ENCODE assay signal across 13 cellular contexts in the genomic region with DNA sequence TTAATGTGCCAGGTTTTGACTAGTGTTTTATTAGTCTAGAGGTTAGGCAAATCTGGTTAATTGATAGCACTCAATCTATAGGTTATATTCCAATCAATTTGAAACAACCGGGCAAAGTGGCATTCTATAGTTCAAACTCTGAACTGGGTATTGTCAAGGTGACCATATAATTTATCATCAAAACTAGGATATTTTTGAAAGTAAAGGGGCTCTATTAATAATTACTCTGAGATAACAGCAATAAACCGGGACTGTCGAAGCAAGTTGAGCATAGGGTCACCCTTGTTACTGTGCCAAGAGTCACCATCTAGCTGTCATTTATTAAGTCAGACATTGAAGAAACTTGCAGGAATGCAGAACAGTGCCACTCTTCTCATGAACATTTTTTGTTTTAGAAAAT.
DNase-seq lines count a peak whose midpoint lies in the region; ATAC-seq, FAIRE-seq and TF ChIP-seq lines count a peak whose summit lies in the region.
"Had no signal": no experiment of that assay in that cellular context is flagged by ENCODE, and none has a peak within 500 bp of the region (broad histone marks: within the 10 kb centered on the region; RNA-seq: fewer than 3 reads in every experiment).

No MANE protein-coding gene starts in this region.

- H3K27me3 ChIP-seq in HCT116 (ENCODE audit: insufficient read depth, low read length) (no peaks in the 10 kb centered on the region), astrocyte (ENCODE audit: insufficient read depth, low read length) (no peaks in the 10 kb centered on the region), skeletal muscle tissue (ENCODE audit: control insufficient read depth in 3 of 3, insufficient read depth in 3 of 3, low read length in 3 of 3) (no peaks in the 10 kb centered on the region)

- intact Hi-C loops in HCT116 (cut with micrococcal nuclease): loop anchor here (5.0 kb wide), 2 partner anchors 106 to 652 kb away; partner anchors contain the start of gene ZFP36L1
- intact Hi-C loops in activated T-helper 2 cell treated with anti-CD3 and anti-CD28 coated beads, Interferon-gamma antibody, Interleukin-2, Interleukin-4, amounts not matched to agents 10 μg/mL and 5 μg/mL and 100 μg/mL, durations not matched to agents 14 hours and 24 hours and 36 hours (cut with micrococcal nuclease): no loop called here

- H4K20me1 ChIP-seq in HCT116 (ENCODE audit: insufficient read depth) (no peaks in the 10 kb centered on the region), astrocyte (ENCODE audit: insufficient read depth, low read length) (no peaks in the 10 kb centered on the region)

- no peak overlapping the region for H3K4me3 Mint-ChIP-seq in astrocyte (ENCODE audit: unreplicated experiment)
- H3K4me3 Mint-ChIP-seq in activated T-helper 2 cell treated with anti-CD3 and anti-CD28 coated beads, Interferon-gamma antibody, Interleukin-2, Interleukin-4, amounts not matched to agents 10 μg/mL and 5 μg/mL and 100 μg/mL, durations not matched to agents 14 hours and 24 hours and 36 hours (ENCODE audit: low read depth): no peak overlapping the region
- H3K4me3 Mint-ChIP-seq: activated naive CD8-positive, alpha-beta T cell treated with anti-CD3 and anti-CD28 coated beads, Interleukin-2, amount 10 ng/mL, durations not matched to agents 7 days and 5 days; CD8-positive, alpha-beta memory T cell; T-helper 1 cell treated with Interleukin-12 subunit alpha and Interleukin-12 subunit beta and Interleukin-4 antibody, amounts not matched to agents 30 μg/mL and 1 μg/mL, for 36 hours had no signal

- no peaks in the 10 kb centered on the region for H3K9me2 ChIP-seq in HCT116 (ENCODE audit: insufficient read depth)

- no peak for DNase-seq in HCT116 (ENCODE audit: low read depth, low spot score)
- no peak for DNase-seq in astrocyte (ENCODE audit: low read depth)
- DNase-seq in kidney glomerular epithelial cell (lab: John Stamatoyannopoulos, UW): peak; percentile 53
- no peak for DNase-seq in activated T-cell treated with anti-CD3 and anti-CD28 coated beads, Interleukin-2, amount 50 U/mL, for 48 hours
- no peak for DNase-seq in activated T-helper 2 cell treated with anti-CD3 and anti-CD28 coated beads, Interferon-gamma antibody, Interleukin-2, Interleukin-4, amounts not matched to agents 10 μg/mL and 5 μg/mL and 100 μg/mL, durations not matched to agents 14 hours and 24 hours and 36 hours (ENCODE audit: low spot score)
- DNase-seq in erythroblast (lab: John Stamatoyannopoulos, UW): no peak
- DNase-seq in RKO (ENCODE audit: low spot score): no peak
- DNase-seq: activated naive CD8-positive, alpha-beta T cell treated with anti-CD3 and anti-CD28 coated beads, Interleukin-2, amount 10 ng/mL, durations not matched to agents 7 days and 5 days; CD8-positive, alpha-beta memory T cell; NCI-H748 treated with DMSO at 0.1 percent for 48 hours; stimulated activated CD4-positive, alpha-beta T cell treated with anti-CD3 and anti-CD28 coated beads, Interleukin-12 subunit alpha, Interleukin-12 subunit beta, amount 100 ng/mL, for 4 hours had no signal

- H3K4me1 ChIP-seq in HCT116 (ENCODE audit: control insufficient read depth in 1 of 2, insufficient read depth in 2 of 2, low read length in 2 of 2): peaks cover 88% of the 10 kb centered on the region in 2 experiments
- peaks cover 63% of the 10 kb centered on the region for H3K4me1 ChIP-seq in astrocyte (ENCODE audit: insufficient read depth, low read length)
- peaks cover 36 to 45% (median 43%) of the 10 kb centered on the region in 3 donors for H3K4me1 ChIP-seq in skeletal muscle tissue (ENCODE audit: control insufficient read depth in 3 of 3, insufficient read depth in 3 of 3, low read length in 3 of 3)

- H3K9ac ChIP-seq in HCT116 (ENCODE audit: low read length) (peak overlapping the region; percentile 48), astrocyte (ENCODE audit: low read length) (peak overlapping the region; percentile 82), skeletal muscle tissue (ENCODE audit: low read depth in 1 of 3, low read length in 3 of 3) (peak overlapping the region in 2 of 3 donors; percentile 7 to 10)

- peak overlapping the region; percentile 100 for H3K27ac Mint-ChIP-seq in astrocyte (ENCODE audit: unreplicated experiment)
- no peak overlapping the region for H3K27ac Mint-ChIP-seq in activated T-helper 2 cell treated with anti-CD3 and anti-CD28 coated beads, Interferon-gamma antibody, Interleukin-2, Interleukin-4, amounts not matched to agents 10 μg/mL and 5 μg/mL and 100 μg/mL, durations not matched to agents 14 hours and 24 hours and 36 hours
- H3K27ac Mint-ChIP-seq: activated naive CD8-positive, alpha-beta T cell treated with anti-CD3 and anti-CD28 coated beads, Interleukin-2, amount 10 ng/mL, durations not matched to agents 7 days and 5 days; CD8-positive, alpha-beta memory T cell; T-helper 1 cell treated with Interleukin-12 subunit alpha and Interleukin-12 subunit beta and Interleukin-4 antibody, amounts not matched to agents 30 μg/mL and 1 μg/mL, for 36 hours had no signal

- CTCF ChIA-PET in HCT116 (lab: Charles Lee): no interaction called here

- no peak overlapping the region for H2AFZ ChIP-seq in HCT116 (ENCODE audit: low read depth, low read length, poor library complexity, severe bottlenecking)
- no peak overlapping the region for H2AFZ ChIP-seq in astrocyte (ENCODE audit: low read depth, low read length)

- no peaks in the 10 kb centered on the region for H3K36me3 Mint-ChIP-seq in astrocyte (ENCODE audit: low read depth, unreplicated experiment)
- H3K36me3 Mint-ChIP-seq in activated T-helper 2 cell treated with anti-CD3 and anti-CD28 coated beads, Interferon-gamma antibody, Interleukin-2, Interleukin-4, amounts not matched to agents 10 μg/mL and 5 μg/mL and 100 μg/mL, durations not matched to agents 14 hours and 24 hours and 36 hours (ENCODE audit: low read depth): no peaks in the 10 kb centered on the region

- peaks cover 74% of the 10 kb centered on the region for H3K4me1 Mint-ChIP-seq in astrocyte (ENCODE audit: low read depth, unreplicated experiment)
- peaks cover 5% of the 10 kb centered on the region for H3K4me1 Mint-ChIP-seq in activated T-helper 2 cell treated with anti-CD3 and anti-CD28 coated beads, Interferon-gamma antibody, Interleukin-2, Interleukin-4, amounts not matched to agents 10 μg/mL and 5 μg/mL and 100 μg/mL, durations not matched to agents 14 hours and 24 hours and 36 hours (ENCODE audit: low read depth)

- TF ChIP-seq RAD21 in HCT116 (IDR thresholded peaks at IDR 0.05; ENCODE audit: low read depth): no peak

- TF ChIP-seq POLR2A in HCT116 (IDR thresholded peaks at IDR 0.05; ENCODE audit: borderline replicate concordance, extremely low read depth, insufficient read depth, insufficient read length) (no peak), erythroblast (IDR thresholded peaks at IDR 0.05; ENCODE audit: low read length) (no peak)

- H3K4me3 ChIP-seq in HCT116 (replicated peaks in 1 of 2; ENCODE audit: low read depth in 1 of 2, low read length in 2 of 2): peak overlapping the region in 1 of 2 experiments; percentile 6; a peak in 1 of 4 replicates
- no peak overlapping the region for H3K4me3 ChIP-seq in astrocyte (ENCODE audit: insufficient read depth, low read depth, low read length)
- no peak overlapping the region for H3K4me3 ChIP-seq in skeletal muscle tissue (ENCODE audit: low read length in 3 of 3)

- H3K9me3 ChIP-seq in HCT116 (ENCODE audit: control insufficient read depth in 1 of 2, insufficient read depth in 1 of 2, low read depth in 1 of 2, low read length in 2 of 2) (no peaks in the 10 kb centered on the region), astrocyte (ENCODE audit: insufficient read depth, low read depth, low read length) (no peaks in the 10 kb centered on the region), skeletal muscle tissue (ENCODE audit: control insufficient read depth in 3 of 3, low read length in 3 of 3) (no peaks in the 10 kb centered on the region)

- peak overlapping the region; percentile 55 for H3K4me2 ChIP-seq in HCT116 (ENCODE audit: low read length)
- peak overlapping the region; percentile 68 for H3K4me2 ChIP-seq in astrocyte (ENCODE audit: low read length)

- H3K79me2 ChIP-seq in HCT116 (ENCODE audit: insufficient read depth, low read length): no peaks in the 10 kb centered on the region
- H3K79me2 ChIP-seq in astrocyte (ENCODE audit: insufficient read depth, low read length): no peaks in the 10 kb centered on the region

- no peak for FAIRE-seq in astrocyte (lab: Jason Lieb, UNC)

- POLR2A ChIA-PET in HCT116 (lab: Charles Lee): interaction anchor here (1.4 kb wide), 1 partner anchor 52 kb away, joined by 3 read pairs; no protein-coding TSS in a partner anchor

- RAD21 ChIA-PET in HCT116 (lab: Charles Lee; ENCODE audit: low non-redundant PET in 1 of 2, low total read pairs in 2 of 2, uncharacterized antibody in 2 of 2, unreplicated experiment in 2 of 2): interaction anchor here in 1 of 2 experiments (1.4 kb wide), 1 partner anchor 51 kb away, joined by 4 read pairs; no protein-coding TSS in a partner anchor

- H3K36me3 ChIP-seq in HCT116 (ENCODE audit: control insufficient read depth in 1 of 2, insufficient read depth in 2 of 2, low read length in 2 of 2): no peaks in the 10 kb centered on the region
- no peaks in the 10 kb centered on the region for H3K36me3 ChIP-seq in astrocyte (ENCODE audit: insufficient read depth, low read length)
- H3K36me3 ChIP-seq in skeletal muscle tissue (ENCODE audit: control insufficient read depth in 3 of 3, insufficient read depth in 3 of 3, low read length in 3 of 3): no peaks in the 10 kb centered on the region

- H3K27ac ChIP-seq in HCT116 (ENCODE audit: low read depth, low read length): peak overlapping the region; percentile 99
- peak overlapping the region; percentile 97 for H3K27ac ChIP-seq in astrocyte (ENCODE audit: low read depth, low read length)
- peak overlapping the region; percentile 73 for H3K27ac ChIP-seq in skeletal muscle tissue (ENCODE audit: low read depth, low read length)

- no TSS peak for BruUV-seq in HCT116 (replicated peaks; lab: Mats Ljungman, UMichigan)

- no peaks in the 10 kb centered on the region for H3K27me3 Mint-ChIP-seq in astrocyte (ENCODE audit: low read depth, unreplicated experiment)
- H3K27me3 Mint-ChIP-seq in activated T-helper 2 cell treated with anti-CD3 and anti-CD28 coated beads, Interferon-gamma antibody, Interleukin-2, Interleukin-4, amounts not matched to agents 10 μg/mL and 5 μg/mL and 100 μg/mL, durations not matched to agents 14 hours and 24 hours and 36 hours (ENCODE audit: low read depth): no peaks in the 10 kb centered on the region
- H3K27me3 Mint-ChIP-seq: activated naive CD8-positive, alpha-beta T cell treated with anti-CD3 and anti-CD28 coated beads, Interleukin-2, amount 10 ng/mL, durations not matched to agents 7 days and 5 days; CD8-positive, alpha-beta memory T cell had no signal

- H3K9me3 Mint-ChIP-seq in astrocyte (ENCODE audit: unreplicated experiment): no peaks in the 10 kb centered on the region
- peaks cover 4% of the 10 kb centered on the region for H3K9me3 Mint-ChIP-seq in activated T-helper 2 cell treated with anti-CD3 and anti-CD28 coated beads, Interferon-gamma antibody, Interleukin-2, Interleukin-4, amounts not matched to agents 10 μg/mL and 5 μg/mL and 100 μg/mL, durations not matched to agents 14 hours and 24 hours and 36 hours
- H3K9me3 Mint-ChIP-seq: CD8-positive, alpha-beta memory T cell; T-helper 1 cell treated with Interleukin-12 subunit alpha and Interleukin-12 subunit beta and Interleukin-4 antibody, amounts not matched to agents 30 μg/mL and 1 μg/mL, for 36 hours had no signal

- no peak for ATAC-seq in HCT116

- TF ChIP-seq CTCF in HCT116 (IDR thresholded peaks at IDR 0.05 in 2 of 3, conservative IDR thresholded peaks at IDR 0.05 in 1 of 3; ENCODE audit: borderline replicate concordance in 1 of 3, insufficient read depth in 1 of 3, low read depth in 2 of 3, low read length in 2 of 3) (no peak), astrocyte (IDR thresholded peaks at IDR 0.05; ENCODE audit: insufficient read depth, low read depth, low read length) (no peak)

Comparison
In these comparisons a context has a peak if more than half of its experiments do, and no peak if none do; other contexts are left out.
1. H3K9ac ChIP-seq: peak in every context shown above with its lines; median percentile 82 in astrocyte; 48 in HCT116; 8 in skeletal muscle tissue.